In genomic region chr1:115647507-115647906, GRCh38 we compare ENCODE assay signal across 1 cellular context.
A peak's percentile ranks its signal among the peaks of the same experiment; 100 is the strongest.
TF ChIP-seq lines count a peak whose summit lies in the region.

No MANE protein-coding gene starts in this region.

TF ChIP-seq in K562, 482 proteins besides CTCF, POLR2A, EP300 and RAD21 (continued from another document and continues in another):
- TF ChIP-seq, protein P1, sequence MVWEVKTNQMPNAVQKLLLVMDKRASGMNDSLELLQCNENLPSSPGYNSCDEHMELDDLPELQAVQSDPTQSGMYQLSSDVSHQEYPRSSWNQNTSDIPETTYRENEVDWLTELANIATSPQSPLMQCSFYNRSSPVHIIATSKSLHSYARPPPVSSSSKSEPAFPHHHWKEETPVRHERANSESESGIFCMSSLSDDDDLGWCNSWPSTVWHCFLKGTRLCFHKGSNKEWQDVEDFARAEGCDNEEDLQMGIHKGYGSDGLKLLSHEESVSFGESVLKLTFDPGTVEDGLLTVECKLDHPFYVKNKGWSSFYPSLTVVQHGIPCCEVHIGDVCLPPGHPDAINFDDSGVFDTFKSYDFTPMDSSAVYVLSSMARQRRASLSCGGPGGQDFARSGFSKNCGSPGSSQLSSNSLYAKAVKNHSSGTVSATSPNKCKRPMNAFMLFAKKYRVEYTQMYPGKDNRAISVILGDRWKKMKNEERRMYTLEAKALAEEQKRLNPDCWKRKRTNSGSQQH (CRISPR knock-in tag; IDR thresholded peaks at IDR 0.05): no peak
- TF ChIP-seq E2F5 (CRISPR knock-in tag; IDR thresholded peaks at IDR 0.05) (0 out of 2 replicates have a peak, but pooled peaks have one; percentile 21), RFX1 (IDR thresholded peaks at IDR 0.05) (peak; percentile 63), FOXJ3 (CRISPR knock-in tag; IDR thresholded peaks at IDR 0.05) (no peak), RFX7 (CRISPR knock-in tag; IDR thresholded peaks at IDR 0.05) (no peak), BRD4 (IDR thresholded peaks at IDR 0.05) (no peak), ZNF197 (CRISPR knock-in tag; IDR thresholded peaks at IDR 0.05; ENCODE audit: low read depth) (no peak), RNF2 (IDR thresholded peaks at IDR 0.05) (no peak), ZFP36 (IDR thresholded peaks at IDR 0.05; ENCODE audit: low read depth, low read length, partially characterized antibody) (peak; percentile 56), NFIC (IDR thresholded peaks at IDR 0.05) (no peak), ADNP (tag; IDR thresholded peaks at IDR 0.05) (no peak), IRF2 (CRISPR knock-in tag; IDR thresholded peaks at IDR 0.05) (no peak), MXD1 (CRISPR knock-in tag; IDR thresholded peaks at IDR 0.05; ENCODE audit: borderline replicate concordance, poor library complexity, severe bottlenecking) (no peak), POLR2AphosphoS5 (IDR thresholded peaks at IDR 0.05; ENCODE audit: control insufficient read depth, insufficient read depth, low read depth, low read length) (no peak), RBM25 (IDR thresholded peaks at IDR 0.05; ENCODE audit: low read depth, low read length, severe bottlenecking) (no peak), FOXM1 (IDR thresholded peaks at IDR 0.05; ENCODE audit: low read depth) (no peak), FOXM1 (CRISPR knock-in tag; IDR thresholded peaks at IDR 0.05; ENCODE audit: low read depth) (no peak), FOXP1 (CRISPR knock-in tag; IDR thresholded peaks at IDR 0.05) (no peak), ZNF146 (CRISPR knock-in tag; IDR thresholded peaks at IDR 0.05; ENCODE audit: unreplicated experiment) (no peak), POLR2H (tag; IDR thresholded peaks at IDR 0.05; ENCODE audit: low read depth) (no peak), EGR1 (conservative IDR thresholded peaks at IDR 0.05) (peak; percentile 60), SPI1 (IDR thresholded peaks at IDR 0.05; ENCODE audit: borderline replicate concordance, low read depth, low read length) (0 out of 2 replicates have a peak, but pooled peaks have one; percentile 36), MIER1 (IDR thresholded peaks at IDR 0.05; ENCODE audit: low read depth) (no peak), ZNF436 (CRISPR knock-in tag; IDR thresholded peaks at IDR 0.05) (no peak), HDGF (IDR thresholded peaks at IDR 0.05) (peak; percentile 83; the same call in 1 of the 2 replicates), EP400 (IDR thresholded peaks at IDR 0.05) (no peak), ZNF133 (CRISPR knock-in tag; IDR thresholded peaks at IDR 0.05) (no peak), MEF2A (IDR thresholded peaks at IDR 0.05; ENCODE audit: control insufficient read depth, low read depth, low read length) (no peak), CEBPZ (IDR thresholded peaks at IDR 0.05; ENCODE audit: borderline replicate concordance, low read depth, low read length) (no peak), KDM1A (IDR thresholded peaks at IDR 0.05) (peak in 1 of 2 experiments; percentile 57; a peak in 2 of 4 replicates), TCF15 (CRISPR knock-in tag; IDR thresholded peaks at IDR 0.05) (no peak), ETV1 (tag; conservative IDR thresholded peaks at IDR 0.05; ENCODE audit: low read depth) (no peak), GTF2E2 (tag; IDR thresholded peaks at IDR 0.05) (no peak), CREB3L1 (IDR thresholded peaks at IDR 0.05; ENCODE audit: borderline replicate concordance, low read depth) (no peak), PTTG1 (tag; IDR thresholded peaks at IDR 0.05; ENCODE audit: low read depth) (no peak)
- TF ChIP-seq, protein P2, sequence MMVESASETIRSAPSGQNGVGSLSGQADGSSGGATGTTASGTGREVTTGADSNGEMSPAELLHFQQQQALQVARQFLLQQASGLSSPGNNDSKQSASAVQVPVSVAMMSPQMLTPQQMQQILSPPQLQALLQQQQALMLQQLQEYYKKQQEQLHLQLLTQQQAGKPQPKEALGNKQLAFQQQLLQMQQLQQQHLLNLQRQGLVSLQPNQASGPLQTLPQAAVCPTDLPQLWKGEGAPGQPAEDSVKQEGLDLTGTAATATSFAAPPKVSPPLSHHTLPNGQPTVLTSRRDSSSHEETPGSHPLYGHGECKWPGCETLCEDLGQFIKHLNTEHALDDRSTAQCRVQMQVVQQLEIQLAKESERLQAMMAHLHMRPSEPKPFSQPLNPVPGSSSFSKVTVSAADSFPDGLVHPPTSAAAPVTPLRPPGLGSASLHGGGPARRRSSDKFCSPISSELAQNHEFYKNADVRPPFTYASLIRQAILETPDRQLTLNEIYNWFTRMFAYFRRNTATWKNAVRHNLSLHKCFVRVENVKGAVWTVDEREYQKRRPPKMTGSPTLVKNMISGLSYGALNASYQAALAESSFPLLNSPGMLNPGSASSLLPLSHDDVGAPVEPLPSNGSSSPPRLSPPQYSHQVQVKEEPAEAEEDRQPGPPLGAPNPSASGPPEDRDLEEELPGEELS (CRISPR knock-in tag; IDR thresholded peaks at IDR 0.05; ENCODE audit: borderline replicate concordance): no peak
- TF ChIP-seq, protein P3, sequence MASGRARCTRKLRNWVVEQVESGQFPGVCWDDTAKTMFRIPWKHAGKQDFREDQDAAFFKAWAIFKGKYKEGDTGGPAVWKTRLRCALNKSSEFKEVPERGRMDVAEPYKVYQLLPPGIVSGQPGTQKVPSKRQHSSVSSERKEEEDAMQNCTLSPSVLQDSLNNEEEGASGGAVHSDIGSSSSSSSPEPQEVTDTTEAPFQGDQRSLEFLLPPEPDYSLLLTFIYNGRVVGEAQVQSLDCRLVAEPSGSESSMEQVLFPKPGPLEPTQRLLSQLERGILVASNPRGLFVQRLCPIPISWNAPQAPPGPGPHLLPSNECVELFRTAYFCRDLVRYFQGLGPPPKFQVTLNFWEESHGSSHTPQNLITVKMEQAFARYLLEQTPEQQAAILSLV (tag; IDR thresholded peaks at IDR 0.05): no peak
- TF ChIP-seq, protein P4, sequence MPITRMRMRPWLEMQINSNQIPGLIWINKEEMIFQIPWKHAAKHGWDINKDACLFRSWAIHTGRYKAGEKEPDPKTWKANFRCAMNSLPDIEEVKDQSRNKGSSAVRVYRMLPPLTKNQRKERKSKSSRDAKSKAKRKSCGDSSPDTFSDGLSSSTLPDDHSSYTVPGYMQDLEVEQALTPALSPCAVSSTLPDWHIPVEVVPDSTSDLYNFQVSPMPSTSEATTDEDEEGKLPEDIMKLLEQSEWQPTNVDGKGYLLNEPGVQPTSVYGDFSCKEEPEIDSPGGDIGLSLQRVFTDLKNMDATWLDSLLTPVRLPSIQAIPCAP (CRISPR knock-in tag; IDR thresholded peaks at IDR 0.05; ENCODE audit: borderline replicate concordance): no peak
- TF ChIP-seq, protein P5, sequence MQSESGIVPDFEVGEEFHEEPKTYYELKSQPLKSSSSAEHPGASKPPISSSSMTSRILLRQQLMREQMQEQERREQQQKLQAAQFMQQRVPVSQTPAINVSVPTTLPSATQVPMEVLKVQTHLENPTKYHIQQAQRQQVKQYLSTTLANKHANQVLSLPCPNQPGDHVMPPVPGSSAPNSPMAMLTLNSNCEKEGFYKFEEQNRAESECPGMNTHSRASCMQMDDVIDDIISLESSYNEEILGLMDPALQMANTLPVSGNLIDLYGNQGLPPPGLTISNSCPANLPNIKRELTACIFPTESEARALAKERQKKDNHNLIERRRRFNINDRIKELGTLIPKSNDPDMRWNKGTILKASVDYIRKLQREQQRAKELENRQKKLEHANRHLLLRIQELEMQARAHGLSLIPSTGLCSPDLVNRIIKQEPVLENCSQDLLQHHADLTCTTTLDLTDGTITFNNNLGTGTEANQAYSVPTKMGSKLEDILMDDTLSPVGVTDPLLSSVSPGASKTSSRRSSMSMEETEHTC (IDR thresholded peaks at IDR 0.05): no peak
- TF ChIP-seq, protein P6, sequence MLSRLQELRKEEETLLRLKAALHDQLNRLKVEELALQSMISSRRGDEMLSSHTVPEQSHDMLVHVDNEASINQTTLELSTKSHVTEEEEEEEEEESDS (CRISPR knock-in tag; IDR thresholded peaks at IDR 0.05): no peak
- TF ChIP-seq, protein P7, sequence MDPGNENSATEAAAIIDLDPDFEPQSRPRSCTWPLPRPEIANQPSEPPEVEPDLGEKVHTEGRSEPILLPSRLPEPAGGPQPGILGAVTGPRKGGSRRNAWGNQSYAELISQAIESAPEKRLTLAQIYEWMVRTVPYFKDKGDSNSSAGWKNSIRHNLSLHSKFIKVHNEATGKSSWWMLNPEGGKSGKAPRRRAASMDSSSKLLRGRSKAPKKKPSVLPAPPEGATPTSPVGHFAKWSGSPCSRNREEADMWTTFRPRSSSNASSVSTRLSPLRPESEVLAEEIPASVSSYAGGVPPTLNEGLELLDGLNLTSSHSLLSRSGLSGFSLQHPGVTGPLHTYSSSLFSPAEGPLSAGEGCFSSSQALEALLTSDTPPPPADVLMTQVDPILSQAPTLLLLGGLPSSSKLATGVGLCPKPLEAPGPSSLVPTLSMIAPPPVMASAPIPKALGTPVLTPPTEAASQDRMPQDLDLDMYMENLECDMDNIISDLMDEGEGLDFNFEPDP (CRISPR knock-in tag; IDR thresholded peaks at IDR 0.05): no peak
